ENCODE assay signal across 12 cellular contexts in genomic region chr2:205323929-205324328, GRCh38.
DNase-seq lines count a peak whose midpoint lies in the region; ATAC-seq and TF ChIP-seq lines count a peak whose summit lies in the region.
"Had no signal": no experiment of that assay in that cellular context is flagged by ENCODE, and none has a peak within 500 bp of the region (broad histone marks: within the 10 kb centered on the region; RNA-seq: fewer than 3 reads in every experiment).

No MANE protein-coding gene starts in this region.

- no peaks in the 10 kb centered on the region for H3F3A ChIP-seq in PC-9 (ENCODE audit: insufficient read depth, low read depth)

- no peak overlapping the region for H2AFZ ChIP-seq in PC-9

- no peaks in the 10 kb centered on the region for H4K20me1 ChIP-seq in PC-9 (ENCODE audit: insufficient read depth)

- H3K9me3 ChIP-seq in A673 (ENCODE audit: low read depth, low read length, poor library complexity, severe bottlenecking): no peaks in the 10 kb centered on the region
- no peaks in the 10 kb centered on the region for H3K9me3 ChIP-seq in PC-9 (ENCODE audit: insufficient read depth, low read depth)
- H3K9me3 ChIP-seq: right atrium auricular region had no signal

- CTCF ChIA-PET in A673 (lab: Charles Lee): no interaction called here
- CTCF ChIA-PET in PC-9 (lab: Charles Lee): no interaction called here

- TF ChIP-seq CTCF in A673 (conservative IDR thresholded peaks at IDR 0.05; ENCODE audit: low read depth, low read length): peak; percentile 44
- peak; percentile 37; the same call in 1 of the 2 replicates for TF ChIP-seq CTCF in PC-9 (conservative IDR thresholded peaks at IDR 0.05)
- TF ChIP-seq CTCF in foreskin keratinocyte (conservative IDR thresholded peaks at IDR 0.05): peak; percentile 86

- H3K27me3 ChIP-seq in A673 (replicated peaks; ENCODE audit: insufficient read depth, low read depth, low read length, poor library complexity) (no peaks in the 10 kb centered on the region), PC-9 (ENCODE audit: insufficient read depth, low read depth) (no peaks in the 10 kb centered on the region), foreskin keratinocyte (no peaks in the 10 kb centered on the region)
- H3K27me3 ChIP-seq: right atrium auricular region had no signal

- no peaks in the 10 kb centered on the region for H3K9me2 ChIP-seq in PC-9 (ENCODE audit: insufficient read depth)

- POLR2A ChIA-PET in A673 (lab: Charles Lee; ENCODE audit: low non-redundant PET) (no interaction called here), PC-9 (lab: Charles Lee; ENCODE audit: unreplicated experiment) (interaction anchor here (0.7 kb wide), 1 partner anchor 24 kb away, joined by 4 read pairs; no protein-coding TSS in a partner anchor)

- H3K4me1 ChIP-seq in A673 (ENCODE audit: insufficient read depth, low read length, poor library complexity, severe bottlenecking) (no peaks in the 10 kb centered on the region), PC-9 (replicated peaks; ENCODE audit: insufficient read depth) (no peaks in the 10 kb centered on the region), foreskin keratinocyte (no peaks in the 10 kb centered on the region)
- H3K4me1 ChIP-seq: right atrium auricular region had no signal

- H3K79me2 ChIP-seq in PC-9 (ENCODE audit: low read depth): no peaks in the 10 kb centered on the region

- H3K36me3 ChIP-seq in A673 (ENCODE audit: insufficient read depth, low read length, poor library complexity, severe bottlenecking) (no peaks in the 10 kb centered on the region), PC-9 (ENCODE audit: low read depth) (no peaks in the 10 kb centered on the region)
- H3K36me3 ChIP-seq: right atrium auricular region had no signal

- no peak overlapping the region for H3K4me2 ChIP-seq in PC-9

- BruUV-seq in A673 (replicated peaks; lab: Mats Ljungman, UMichigan) (no TSS peak), PC-9 (replicated peaks; lab: Mats Ljungman, UMichigan) (no TSS peak)

- ATAC-seq in GM19395 (IDR thresholded peaks at IDR 0.05; ENCODE audit: unreplicated experiment): peak; percentile 55
- ATAC-seq in foreskin keratinocyte: peak; percentile 75
- ATAC-seq in HG02763 (IDR thresholded peaks at IDR 0.05; ENCODE audit: unreplicated experiment): no peak
- no peak for ATAC-seq in GM19328 (IDR thresholded peaks at IDR 0.05; ENCODE audit: unreplicated experiment)

- no peak overlapping the region for H3K27ac ChIP-seq in A673 (ENCODE audit: low read depth, low read length, poor library complexity, severe bottlenecking)
- H3K27ac ChIP-seq in PC-9: no peak overlapping the region
- no peak overlapping the region for H3K27ac ChIP-seq in foreskin keratinocyte
- H3K27ac ChIP-seq: right atrium auricular region had no signal

- H3K4me3 ChIP-seq in A673 (ENCODE audit: low read depth, low read length, poor library complexity, severe bottlenecking): no peak overlapping the region
- H3K4me3 ChIP-seq in PC-9: no peak overlapping the region
- H3K4me3 ChIP-seq: right atrium auricular region had no signal

- no peak for DNase-seq in A673 (ENCODE audit: low spot score)
- no peak for DNase-seq in PC-9
- DNase-seq in foreskin keratinocyte: peak in 1 of 2 donors; percentile 15
- no peak for DNase-seq in stimulated activated CD4-positive, alpha-beta T cell treated with anti-CD3 and anti-CD28 coated beads, Interleukin-15, amount 100 ng/mL, for 24 hours
- DNase-seq in AG08396 (ENCODE audit: low spot score): no peak
- DNase-seq: activated T-cell treated with anti-CD3 and anti-CD28 coated beads, Interleukin-2, amount 50 U/mL, for 1 hour; kidney glomerular epithelial cell; NCI-H2081 had no signal

- intact Hi-C loops in A673 (cut with micrococcal nuclease; ENCODE audit: unreplicated experiment): no loop called here
- intact Hi-C loops in PC-9 (cut with micrococcal nuclease; ENCODE audit: unreplicated experiment): no loop called here

Comparison
In these comparisons a context has a peak if more than half of its experiments do, and no peak if none do; other contexts are left out.
1. ATAC-seq: peak in GM19395 (single experiment) and foreskin keratinocyte (single experiment); none in HG02763 (single experiment) and GM19328 (single experiment).
2. Peak in every context shown above with its lines, with median percentiles within 50 percentile points of each other: CTCF ChIP-seq.